1 cellular context compared by ENCODE assay signal in genomic region chr14:100131181-100131580, GRCh38.
TF ChIP-seq lines count a peak whose summit lies in the region.

No MANE protein-coding gene starts in this region.

TF ChIP-seq in WTC11, 78 proteins besides CTCF, POLR2A, EP300 and RAD21 (continued from another document):
- TF ChIP-seq ZNF121 (CRISPR knock-in tag; IDR thresholded peaks at IDR 0.05) (no peak), TEAD4 (CRISPR knock-in tag; IDR thresholded peaks at IDR 0.05) (no peak), FOXP1 (CRISPR knock-in tag; IDR thresholded peaks at IDR 0.05; ENCODE audit: borderline replicate concordance) (no peak), ZBTB21 (CRISPR knock-in tag; IDR thresholded peaks at IDR 0.05; ENCODE audit: borderline replicate concordance) (no peak), PRRX2 (CRISPR knock-in tag; IDR thresholded peaks at IDR 0.05) (no peak), ZNF423 (CRISPR knock-in tag; IDR thresholded peaks at IDR 0.05) (no peak)
- TF ChIP-seq, protein P1, sequence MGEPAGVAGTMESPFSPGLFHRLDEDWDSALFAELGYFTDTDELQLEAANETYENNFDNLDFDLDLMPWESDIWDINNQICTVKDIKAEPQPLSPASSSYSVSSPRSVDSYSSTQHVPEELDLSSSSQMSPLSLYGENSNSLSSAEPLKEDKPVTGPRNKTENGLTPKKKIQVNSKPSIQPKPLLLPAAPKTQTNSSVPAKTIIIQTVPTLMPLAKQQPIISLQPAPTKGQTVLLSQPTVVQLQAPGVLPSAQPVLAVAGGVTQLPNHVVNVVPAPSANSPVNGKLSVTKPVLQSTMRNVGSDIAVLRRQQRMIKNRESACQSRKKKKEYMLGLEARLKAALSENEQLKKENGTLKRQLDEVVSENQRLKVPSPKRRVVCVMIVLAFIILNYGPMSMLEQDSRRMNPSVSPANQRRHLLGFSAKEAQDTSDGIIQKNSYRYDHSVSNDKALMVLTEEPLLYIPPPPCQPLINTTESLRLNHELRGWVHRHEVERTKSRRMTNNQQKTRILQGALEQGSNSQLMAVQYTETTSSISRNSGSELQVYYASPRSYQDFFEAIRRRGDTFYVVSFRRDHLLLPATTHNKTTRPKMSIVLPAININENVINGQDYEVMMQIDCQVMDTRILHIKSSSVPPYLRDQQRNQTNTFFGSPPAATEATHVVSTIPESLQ (CRISPR knock-in tag; IDR thresholded peaks at IDR 0.05): no peak
- TF ChIP-seq, protein P2, sequence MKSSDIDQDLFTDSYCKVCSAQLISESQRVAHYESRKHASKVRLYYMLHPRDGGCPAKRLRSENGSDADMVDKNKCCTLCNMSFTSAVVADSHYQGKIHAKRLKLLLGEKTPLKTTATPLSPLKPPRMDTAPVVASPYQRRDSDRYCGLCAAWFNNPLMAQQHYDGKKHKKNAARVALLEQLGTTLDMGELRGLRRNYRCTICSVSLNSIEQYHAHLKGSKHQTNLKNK (CRISPR knock-in tag; IDR thresholded peaks at IDR 0.05): no peak
